In genomic region chr7:2815523-2816240, GRCh38 we compare ENCODE assay signal across 20 cellular contexts. TPM values are rescaled to one million over a fixed set of nuclear protein-coding genes. Genes with fewer than 3 reads are reported as not detected.
A peak's percentile ranks its signal among the peaks of the same experiment; 100 is the strongest.
DNase-seq lines count a peak whose midpoint lies in the region; ATAC-seq, FAIRE-seq and TF ChIP-seq lines count a peak whose summit lies in the region.
"Had no signal": no experiment of that assay in that cellular context is flagged by ENCODE, and none has a peak within 500 bp of the region (broad histone marks: within the 10 kb centered on the region; RNA-seq: fewer than 3 reads in every experiment).

No MANE protein-coding gene starts in this region.

- no peak overlapping the region for H3K4me3 ChIP-seq in BLaER1 treated with 17β-estradiol and CSF1 and Interleukin-3, amounts not matched to agents 10 nM and 100 nM
- H3K4me3 ChIP-seq in HUES64 (ENCODE audit: low read length) (no peak overlapping the region), H1 (ENCODE audit: extremely low read depth in 1 of 4, insufficient read depth in 2 of 4, low read depth in 3 of 4, low read length in 4 of 4) (no peak overlapping the region)
- H3K4me3 ChIP-seq in naive thymus-derived CD4-positive, alpha-beta T cell (ENCODE audit: low read length), result no peak overlapping the region
- H3K4me3 ChIP-seq: esophagus muscularis mucosa, gastroesophageal sphincter, MG63, pancreas, right atrium auricular region had no signal

- H3K36me3 ChIP-seq in BLaER1 treated with 17β-estradiol and CSF1 and Interleukin-3, amounts not matched to agents 10 nM and 100 nM, result peaks cover 0 to 19% (median 0%) of the 10 kb centered on the region in 11 experiments; a peak in 3 of 22 replicates
- H3K36me3 ChIP-seq in HUES64 (ENCODE audit: insufficient read depth, low read length), result peaks cover 4% of the 10 kb centered on the region; the same call in 1 of the 2 replicates
- no peaks in the 10 kb centered on the region for H3K36me3 ChIP-seq in H1 (ENCODE audit: control insufficient read depth in 2 of 4, insufficient read depth in 4 of 4, low read length in 3 of 4)
- H3K36me3 ChIP-seq in naive thymus-derived CD4-positive, alpha-beta T cell (ENCODE audit: control insufficient read depth in 2 of 3, insufficient read depth in 3 of 3, low read length in 3 of 3), result peaks cover 0 to 11% (median 0%) of the 10 kb centered on the region in 3 experiments
- H3K36me3 ChIP-seq: gastroesophageal sphincter, pancreas, right atrium auricular region had no signal

- H3K23me2 ChIP-seq in H1 (ENCODE audit: low read depth, low read length), result no peaks in the 10 kb centered on the region

- intact Hi-C loops in naive thymus-derived CD4-positive, alpha-beta T cell (cut with micrococcal nuclease), result no loop called here

- peaks cover 25 to 100% of the 10 kb centered on the region in 2 experiments for H3K79me2 ChIP-seq in H1 (ENCODE audit: control insufficient read depth in 1 of 2, insufficient read depth in 2 of 2, low read length in 2 of 2)

- H4K20me1 ChIP-seq in BLaER1 treated with 17β-estradiol and CSF1 and Interleukin-3, amounts not matched to agents 10 nM and 100 nM, result peaks cover 6 to 60% (median 24%) of the 10 kb centered on the region in 11 experiments; a peak in 13 of 22 replicates
- peaks cover 3 to 5% of the 10 kb centered on the region in 2 experiments for H4K20me1 ChIP-seq in H1 (replicated peaks in 1 of 2; ENCODE audit: control insufficient read depth in 1 of 2, insufficient read depth in 2 of 2, low read length in 2 of 2)

- peak overlapping the region; percentile 85 for H2BK5ac ChIP-seq in H1 (ENCODE audit: low read depth, low read length)

- H3K36me3 Mint-ChIP-seq in osteocyte (ENCODE audit: unreplicated experiment), result peaks cover 7% of the 10 kb centered on the region
- peaks cover 0 to 48% (median 16%) of the 10 kb centered on the region in 5 donors for H3K36me3 Mint-ChIP-seq in naive thymus-derived CD4-positive, alpha-beta T cell

- H3K18ac ChIP-seq in H1 (ENCODE audit: extremely low read depth, low read length), result peak overlapping the region; percentile 93

- peak overlapping the region; percentile 82 for H3K4ac ChIP-seq in H1 (replicated peaks; ENCODE audit: insufficient read length, low read depth, low read length)

- H3K9ac ChIP-seq in BLaER1 treated with 17β-estradiol and CSF1 and Interleukin-3, amounts not matched to agents 10 nM and 100 nM, result peak overlapping the region in 6 of 11 experiments; percentile 65 to 83 (median 82); a peak in 7 of 22 replicates
- H3K9ac ChIP-seq in HUES64 (ENCODE audit: low read depth, low read length), result peak overlapping the region; percentile 40; the same call in 1 of the 2 replicates
- peak overlapping the region in 1 of 4 experiments; percentile 60; a peak in 2 of 7 replicates for H3K9ac ChIP-seq in H1 (replicated peaks in 1 of 4; ENCODE audit: extremely low read depth in 1 of 4, low read depth in 3 of 4, low read length in 3 of 4)

- H3K23ac ChIP-seq in H1 (ENCODE audit: insufficient read length), result no peak overlapping the region

- peak overlapping the region; percentile 100 for H2AK5ac ChIP-seq in H1 (ENCODE audit: low read depth, low read length)

- H3K27me3 Mint-ChIP-seq in osteocyte (ENCODE audit: unreplicated experiment), result no peaks in the 10 kb centered on the region
- H3K27me3 Mint-ChIP-seq in naive thymus-derived CD4-positive, alpha-beta T cell, result no peaks in the 10 kb centered on the region
- H3K27me3 Mint-ChIP-seq: activated naive CD8-positive, alpha-beta T cell; CD4-positive, CD25-positive, alpha-beta regulatory T cell; IgD-negative memory B cell had no signal

- H3K14ac ChIP-seq in H1 (ENCODE audit: insufficient read length), result peak overlapping the region; percentile 6

- ATAC-seq in naive thymus-derived CD4-positive, alpha-beta T cell, result no peak
- ATAC-seq in HG03175 (IDR thresholded peaks at IDR 0.05; ENCODE audit: unreplicated experiment), result no peak
- ATAC-seq: gastroesophageal sphincter, pancreas had no signal

- H2BK15ac ChIP-seq in H1 (ENCODE audit: low read length), result peak overlapping the region; percentile 34; the same call in 1 of the 2 replicates

- H3K4me2 ChIP-seq in BLaER1 treated with 17β-estradiol and CSF1 and Interleukin-3, amounts not matched to agents 10 nM and 100 nM, result peak overlapping the region; percentile 82 to 98 (median 95); a peak in 21 of 22 replicates
- peak overlapping the region in 1 of 2 experiments; percentile 7; a peak in 2 of 4 replicates for H3K4me2 ChIP-seq in H1 (ENCODE audit: insufficient read depth in 1 of 2, low read depth in 2 of 2, low read length in 2 of 2)

- H3K79me1 ChIP-seq in H1 (ENCODE audit: low read depth, low read length), result peaks cover 19% of the 10 kb centered on the region; the same call in 1 of the 2 replicates

- peaks cover 93% of the 10 kb centered on the region for H3K4me1 Mint-ChIP-seq in osteocyte (ENCODE audit: unreplicated experiment)
- peaks cover 14 to 30% (median 23%) of the 10 kb centered on the region in 7 donors for H3K4me1 Mint-ChIP-seq in naive thymus-derived CD4-positive, alpha-beta T cell

- peak overlapping the region; percentile 90 for H4K91ac ChIP-seq in H1 (replicated peaks; ENCODE audit: insufficient read length, low read length)

- H3K27me3 ChIP-seq in BLaER1 treated with 17β-estradiol and CSF1 and Interleukin-3, amounts not matched to agents 10 nM and 100 nM, result no peaks in the 10 kb centered on the region
- H3K27me3 ChIP-seq in HUES64 (ENCODE audit: insufficient read depth, low read length) (no peaks in the 10 kb centered on the region), H1 (replicated peaks in 1 of 4; ENCODE audit: control insufficient read depth in 3 of 4, extremely low read depth in 1 of 4, insufficient read depth in 3 of 4, low read length in 3 of 4) (no peaks in the 10 kb centered on the region)
- no peaks in the 10 kb centered on the region for H3K27me3 ChIP-seq in naive thymus-derived CD4-positive, alpha-beta T cell (ENCODE audit: control insufficient read depth in 2 of 2, insufficient read depth in 2 of 2, low read length in 2 of 2)
- H3K27me3 ChIP-seq: esophagus muscularis mucosa, gastroesophageal sphincter, MG63, pancreas, right atrium auricular region had no signal

- H3K56ac ChIP-seq in H1 (replicated peaks; ENCODE audit: insufficient read length, low read depth, low read length), result peak overlapping the region; percentile 43

- CTCF ChIA-PET in H1 (lab: Charles Lee; ENCODE audit: partially characterized antibody), result interaction anchor here (1.0 to 2.1 kb wide), 3 partner anchors 11 to 106 kb away, joined by 4 to 11 read pairs (median 9); no protein-coding TSS in a partner anchor
- CTCF ChIA-PET in naive thymus-derived CD4-positive, alpha-beta T cell (lab: Charles Lee), result no interaction called here

- TF ChIP-seq RAD21 in H1 (IDR thresholded peaks at IDR 0.05 in 1 of 2, conservative IDR thresholded peaks at IDR 0.05 in 1 of 2; ENCODE audit: low read depth in 2 of 2, low read length in 2 of 2), result no peak

- H3K4me3 Mint-ChIP-seq in osteocyte (ENCODE audit: unreplicated experiment), result no peak overlapping the region
- H3K4me3 Mint-ChIP-seq in naive thymus-derived CD4-positive, alpha-beta T cell, result no peak overlapping the region
- H3K4me3 Mint-ChIP-seq: activated naive CD8-positive, alpha-beta T cell; CD4-positive, CD25-positive, alpha-beta regulatory T cell had no signal

- H2AFZ ChIP-seq in H1 (ENCODE audit: low read length), result no peak overlapping the region

- H3K9me3 ChIP-seq in BLaER1 treated with 17β-estradiol and CSF1 and Interleukin-3, amounts not matched to agents 10 nM and 100 nM (replicated peaks in 1 of 11), result no peaks in the 10 kb centered on the region
- H3K9me3 ChIP-seq in HUES64 (ENCODE audit: insufficient read depth, low read depth, low read length) (no peaks in the 10 kb centered on the region), H1 (ENCODE audit: insufficient read depth in 2 of 2, low read depth in 1 of 2, low read length in 1 of 2) (no peaks in the 10 kb centered on the region)
- H3K9me3 ChIP-seq in naive thymus-derived CD4-positive, alpha-beta T cell (ENCODE audit: control insufficient read depth in 2 of 3, low read length in 3 of 3), result no peaks in the 10 kb centered on the region
- H3K9me3 ChIP-seq: esophagus muscularis mucosa, gastroesophageal sphincter, MG63, pancreas, right atrium auricular region had no signal

- no peaks in the 10 kb centered on the region for H3K9me3 Mint-ChIP-seq in osteocyte (ENCODE audit: unreplicated experiment)
- peaks cover 0 to 2% (median 0%) of the 10 kb centered on the region in 11 donors for H3K9me3 Mint-ChIP-seq in naive thymus-derived CD4-positive, alpha-beta T cell
- H3K9me3 Mint-ChIP-seq: CD4-positive, CD25-positive, alpha-beta regulatory T cell; IgD-negative memory B cell had no signal

- no peak for TF ChIP-seq EP300 in H1 (IDR thresholded peaks at IDR 0.05; ENCODE audit: borderline replicate concordance in 1 of 2, low read depth in 2 of 2, low read length in 2 of 2)

- H4K5ac ChIP-seq in H1 (ENCODE audit: insufficient read length, low read depth, low read length), result peak overlapping the region; percentile 30

- peak overlapping the region; percentile 89 for H2BK120ac ChIP-seq in H1 (replicated peaks; ENCODE audit: low read depth, low read length)

- H4K8ac ChIP-seq in H1 (ENCODE audit: extremely low read depth, insufficient read depth, low read length), result peak overlapping the region; percentile 19

- TF ChIP-seq CTCF in H1 (IDR thresholded peaks at IDR 0.05; ENCODE audit: control extremely low read depth in 1 of 3, insufficient read depth in 1 of 3, low read depth in 1 of 3, low read length in 3 of 3) (no peak), osteocyte (IDR thresholded peaks at IDR 0.05) (no peak)

- no peak for FAIRE-seq in H1 (lab: Jason Lieb, UNC)
- FAIRE-seq: pancreas had no signal

- H3K27ac Mint-ChIP-seq in osteocyte (ENCODE audit: unreplicated experiment), result peak overlapping the region; percentile 85
- H3K27ac Mint-ChIP-seq in naive thymus-derived CD4-positive, alpha-beta T cell, result no peak overlapping the region
- H3K27ac Mint-ChIP-seq: activated naive CD8-positive, alpha-beta T cell had no signal

- 75% methylated on average over 25 of the region's 25 CpGs for WGBS in HUES64
- WGBS in H1 (ENCODE audit: extremely low coverage in 1 of 2, insufficient coverage in 1 of 2, insufficient read length in 1 of 2, insufficient replicate concordance in 2 of 2, low coverage in 1 of 2, low lambda C conversion rate in 2 of 2, missing lambda C conversion rate in 1 of 2), 2 experiments, result 84% methylated on average over 25 of the region's 25 CpGs; no CpG with 5 or more reads in 1 of the 2 experiments

- peak overlapping the region; percentile 86; the same call in 1 of the 2 replicates for H2BK20ac ChIP-seq in H1 (ENCODE audit: low read length)

- peaks cover 70 to 100% (median 95%) of the 10 kb centered on the region in 10 experiments for H3K4me1 ChIP-seq in BLaER1 treated with 17β-estradiol and CSF1 and Interleukin-3, amounts not matched to agents 10 nM and 100 nM
- peaks cover 61% of the 10 kb centered on the region for H3K4me1 ChIP-seq in HUES64 (ENCODE audit: insufficient read depth, low read length)
- peaks cover 31 to 51% (median 41%) of the 10 kb centered on the region in 4 experiments for H3K4me1 ChIP-seq in H1 (replicated peaks in 1 of 4; ENCODE audit: control insufficient read depth in 3 of 4, insufficient read depth in 4 of 4, low read length in 3 of 4)
- H3K4me1 ChIP-seq in naive thymus-derived CD4-positive, alpha-beta T cell (ENCODE audit: control insufficient read depth in 2 of 2, insufficient read depth in 2 of 2, low read length in 2 of 2), result no peaks in the 10 kb centered on the region

- POLR2A ChIA-PET in H1 (lab: Charles Lee; ENCODE audit: partially characterized antibody), result interaction anchor here (0.6 to 4.7 kb wide), 5 partner anchors 9 to 29 kb away, joined by 3 to 21 read pairs (median 5); no protein-coding TSS in a partner anchor
- POLR2A ChIA-PET in naive thymus-derived CD4-positive, alpha-beta T cell (lab: Charles Lee), result no interaction called here

- peak overlapping the region; percentile 72 for H2BK12ac ChIP-seq in H1 (ENCODE audit: low read depth, low read length)

- H3K27ac ChIP-seq in BLaER1 treated with 17β-estradiol and CSF1 and Interleukin-3, amounts not matched to agents 10 nM and 100 nM, result peak overlapping the region in 9 of 11 experiments; percentile 70 to 91 (median 82); a peak in 18 of 22 replicates
- H3K27ac ChIP-seq in HUES64 (ENCODE audit: low read depth, low read length), result peak overlapping the region; percentile 83; the same call in 1 of the 2 replicates
- peak overlapping the region; percentile 42; the same call in 1 of the 2 replicates for H3K27ac ChIP-seq in H1 (ENCODE audit: low read depth, low read length)
- no peak overlapping the region for H3K27ac ChIP-seq in naive thymus-derived CD4-positive, alpha-beta T cell (ENCODE audit: low read depth, low read length)
- H3K27ac ChIP-seq: esophagus muscularis mucosa, pancreas had no signal

- DNase-seq in H1 (ENCODE audit: low read depth in 1 of 2, low spot score in 2 of 2) (no peak), osteocyte (ENCODE audit: extremely low spot score, unreplicated experiment) (no peak), hepatic stellate cell (ENCODE audit: low spot score) (no peak)
- DNase-seq in activated naive CD4-positive, alpha-beta T cell treated with anti-CD3 and anti-CD28 coated beads, Interleukin-2, amount 50 U/mL, for 16 hours, result no peak
- DNase-seq in naive thymus-derived CD4-positive, alpha-beta T cell, result no peak
- DNase-seq: CD4-positive, CD25-positive, alpha-beta regulatory T cell; DMS 273 treated with DMSO at 0.1 percent for 48 hours; effector CD8-positive, alpha-beta T cell; NCI-H1436 treated with DMSO at 0.1 percent for 48 hours; NCI-H526; pancreas had no signal

- no peak for TF ChIP-seq POLR2A in H1 (IDR thresholded peaks at IDR 0.05; ENCODE audit: control extremely low read depth in 1 of 2, low read depth in 2 of 2, low read length in 2 of 2)

RNA-seq across cellular contexts. Expression of gene GNA12, which starts 28.4 kb away (rescaled TPM):
- polyA plus RNA-seq in HUES64 (2013, experiment 1 of 2), result 52.1 TPM
- polyA plus RNA-seq in HUES64 (2013, experiment 2 of 2), result 49.4 TPM
- 95.6 and 96.5 TPM in 2 replicates for total RNA-seq in H1 (2021; fragmentation: NEBNext Ultra II Directional; extraction: Animal tissue kit (Norgen Biotek cat#: 25700))
- 109 and 121 TPM in 2 replicates for polyA plus RNA-seq in H1 (2011; rRNA removed)
- 92.3 TPM for polyA plus RNA-seq in H1 (2011; cell fraction: cytosol; rRNA removed)
- 152 TPM for polyA plus RNA-seq in H1 (2011; cell fraction: nucleus; rRNA removed)
- polyA plus RNA-seq in H1 (2012, experiment 1 of 2), result 61.6 to 94.7 TPM (median 83.3 TPM) in 4 replicates
- 78.3 TPM for polyA plus RNA-seq in H1 (2012, experiment 2 of 2)
- polyA plus RNA-seq in H1 (2013, experiment 1 of 2), result 62.9 TPM
- 65.3 TPM for polyA plus RNA-seq in H1 (2013, experiment 2 of 2)
- polyA minus RNA-seq in H1 (2011; rRNA and poly(A)+ RNA removed), result 176 and 215 TPM in 2 replicates
- 71.7 TPM for polyA minus RNA-seq in H1 (2011; cell fraction: cytosol; rRNA and poly(A)+ RNA removed)
- polyA minus RNA-seq in H1 (2011; cell fraction: nucleus; rRNA and poly(A)+ RNA removed), result 67.7 TPM
- total RNA-seq in osteocyte, result 68.8 and 69.5 TPM in 2 replicates
- 10 to 100 TPM; 18.1 to 25.7 (median 21.0) TPM for total RNA-seq in naive thymus-derived CD4-positive, alpha-beta T cell
- 1 to 10 TPM; 4.2 to 9.2 TPM for polyA plus RNA-seq in naive thymus-derived CD4-positive, alpha-beta T cell
